Comparison of ENCODE assay signal across 1 cellular context in the genomic region with DNA sequence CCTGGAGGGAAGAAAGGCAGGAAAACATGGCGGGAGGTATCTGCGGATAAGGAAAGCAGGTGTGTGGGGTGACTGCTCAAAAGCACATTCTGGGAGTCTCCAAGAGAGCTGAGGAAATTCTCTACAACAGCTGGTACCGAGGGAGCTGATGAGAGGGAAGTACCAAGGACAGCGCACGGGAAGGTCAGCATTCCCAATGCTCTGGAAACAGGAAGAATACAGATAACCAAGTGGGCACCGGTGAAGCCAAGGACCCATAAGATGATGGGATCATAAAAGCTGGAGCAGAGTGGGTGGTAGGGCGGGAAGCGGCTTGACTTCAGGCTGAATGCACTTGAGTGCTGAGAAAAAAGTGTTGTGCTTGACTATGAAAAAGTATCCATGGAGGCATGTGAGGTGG.
TF ChIP-seq lines count a peak whose summit lies in the region.

No MANE protein-coding gene starts in this region.

TF ChIP-seq in K562, 482 proteins besides CTCF, POLR2A, EP300 and RAD21 (continued from another document):
- TF ChIP-seq, protein P1, sequence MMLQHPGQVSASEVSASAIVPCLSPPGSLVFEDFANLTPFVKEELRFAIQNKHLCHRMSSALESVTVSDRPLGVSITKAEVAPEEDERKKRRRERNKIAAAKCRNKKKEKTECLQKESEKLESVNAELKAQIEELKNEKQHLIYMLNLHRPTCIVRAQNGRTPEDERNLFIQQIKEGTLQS (IDR thresholded peaks at IDR 0.05) = no peak
- TF ChIP-seq, protein P1 (CRISPR knock-in tag; conservative IDR thresholded peaks at IDR 0.05) = no peak
- TF ChIP-seq MCM3 (IDR thresholded peaks at IDR 0.05) (no peak), EHMT2 (IDR thresholded peaks at IDR 0.05) (peak; percentile 64; the same call in 1 of the 2 replicates), ERF (CRISPR knock-in tag; IDR thresholded peaks at IDR 0.05) (no peak), MIER1 (IDR thresholded peaks at IDR 0.05; ENCODE audit: low read depth) (peak; percentile 67; the same call in 1 of the 2 replicates), GATAD2A (IDR thresholded peaks at IDR 0.05) (no peak)
- TF ChIP-seq, protein P2, sequence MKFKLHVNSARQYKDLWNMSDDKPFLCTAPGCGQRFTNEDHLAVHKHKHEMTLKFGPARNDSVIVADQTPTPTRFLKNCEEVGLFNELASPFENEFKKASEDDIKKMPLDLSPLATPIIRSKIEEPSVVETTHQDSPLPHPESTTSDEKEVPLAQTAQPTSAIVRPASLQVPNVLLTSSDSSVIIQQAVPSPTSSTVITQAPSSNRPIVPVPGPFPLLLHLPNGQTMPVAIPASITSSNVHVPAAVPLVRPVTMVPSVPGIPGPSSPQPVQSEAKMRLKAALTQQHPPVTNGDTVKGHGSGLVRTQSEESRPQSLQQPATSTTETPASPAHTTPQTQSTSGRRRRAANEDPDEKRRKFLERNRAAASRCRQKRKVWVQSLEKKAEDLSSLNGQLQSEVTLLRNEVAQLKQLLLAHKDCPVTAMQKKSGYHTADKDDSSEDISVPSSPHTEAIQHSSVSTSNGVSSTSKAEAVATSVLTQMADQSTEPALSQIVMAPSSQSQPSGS (CRISPR knock-in tag; IDR thresholded peaks at IDR 0.05) = no peak
